ENCODE assay signal across 8 cellular contexts in the genomic region with DNA sequence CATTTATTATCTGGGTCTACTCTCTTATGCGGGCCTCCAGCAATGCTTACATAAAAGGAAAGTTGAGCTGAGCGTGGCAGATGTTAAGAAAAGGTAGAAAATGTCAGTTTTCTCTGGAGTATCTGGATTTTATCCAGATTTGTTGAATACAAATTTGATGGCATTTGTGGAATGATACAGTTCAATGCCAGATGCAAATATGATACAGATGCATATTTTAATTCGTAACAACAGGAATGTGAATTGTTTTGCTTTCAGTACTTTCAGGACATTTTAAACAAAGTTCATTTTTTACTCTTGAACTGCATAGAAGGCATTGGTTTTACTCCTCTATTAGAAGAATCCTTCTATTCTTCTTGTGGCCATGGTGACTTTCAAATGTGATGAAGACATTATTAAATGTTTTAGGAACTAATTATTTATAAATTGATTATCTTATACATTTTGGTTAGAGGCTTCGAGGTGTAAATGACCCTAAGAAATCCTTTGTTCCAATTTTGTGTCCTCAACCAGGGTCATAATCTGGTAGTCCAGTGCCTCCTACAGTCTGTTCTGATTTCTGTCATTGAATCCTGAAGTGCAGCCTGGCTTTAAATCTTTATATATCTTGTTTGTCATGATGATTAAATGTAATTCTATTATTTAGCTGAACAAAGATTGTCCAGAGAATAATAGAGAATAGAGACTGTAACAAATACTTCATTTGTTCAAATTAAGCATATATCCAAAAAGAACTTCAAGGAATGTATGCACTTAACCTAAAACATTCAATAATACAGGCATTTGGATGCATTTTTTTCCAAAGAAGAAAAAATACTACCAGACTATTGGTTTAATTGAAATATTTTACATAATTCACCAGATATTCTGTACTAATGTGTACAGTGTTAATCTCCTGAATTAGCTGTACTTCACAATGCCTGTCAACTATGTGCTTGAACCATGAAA.
A peak's percentile ranks its signal among the peaks of the same experiment; 100 is the strongest.
DNase-seq lines count a peak whose midpoint lies in the region; ATAC-seq and TF ChIP-seq lines count a peak whose summit lies in the region.

No MANE protein-coding gene starts in this region.

- H3K27me3 Mint-ChIP-seq in CD8-positive, alpha-beta T cell (ENCODE audit: low read depth): peaks cover 8% of the 10 kb centered on the region

- H3K36me3 ChIP-seq in ascending aorta (peaks cover 21 to 37% of the 10 kb centered on the region in 2 donors), kidney epithelial cell (ENCODE audit: control insufficient read depth, insufficient read depth, low read length) (peaks cover 6% of the 10 kb centered on the region)
- H3K36me3 ChIP-seq in CD8-positive, alpha-beta T cell (ENCODE audit: insufficient read depth, low read length): no peaks in the 10 kb centered on the region

- H3K36me3 Mint-ChIP-seq in CD8-positive, alpha-beta T cell: no peaks in the 10 kb centered on the region

- peak; percentile 47 to 76 (median 57) for TF ChIP-seq CTCF in ascending aorta (IDR thresholded peaks at IDR 0.05)
- peak; percentile 52 for TF ChIP-seq CTCF in kidney epithelial cell (IDR thresholded peaks at IDR 0.05; ENCODE audit: insufficient read depth, low read length, poor library complexity, severe bottlenecking)
- no peak for TF ChIP-seq CTCF in CD8-positive, alpha-beta T cell (IDR thresholded peaks at IDR 0.05)

- H3K27me3 ChIP-seq in ascending aorta (no peaks in the 10 kb centered on the region), kidney epithelial cell (ENCODE audit: control insufficient read depth, insufficient read depth, low read length) (no peaks in the 10 kb centered on the region)
- H3K27me3 ChIP-seq in CD8-positive, alpha-beta T cell (ENCODE audit: insufficient read depth, low read length): no peaks in the 10 kb centered on the region

- H3K27ac ChIP-seq in ascending aorta: peak overlapping the region; percentile 5 to 55
- no peak overlapping the region for H3K27ac ChIP-seq in CD8-positive, alpha-beta T cell (ENCODE audit: low read depth, low read length)

- H3K4me3 Mint-ChIP-seq in CD8-positive, alpha-beta T cell: no peak overlapping the region

- H3K4me3 ChIP-seq in ascending aorta (no peak overlapping the region), kidney epithelial cell (ENCODE audit: low read depth, low read length) (no peak overlapping the region)
- no peak overlapping the region for H3K4me3 ChIP-seq in CD8-positive, alpha-beta T cell (ENCODE audit: low read depth, low read length)

- H3K9me3 ChIP-seq in ascending aorta: no peaks in the 10 kb centered on the region
- no peaks in the 10 kb centered on the region for H3K9me3 ChIP-seq in CD8-positive, alpha-beta T cell (ENCODE audit: low read length)

- POLR2A ChIA-PET in CD8-positive, alpha-beta T cell (lab: Charles Lee): no interaction called here

- CTCF ChIA-PET in CD8-positive, alpha-beta T cell (lab: Charles Lee): interaction anchor here (0.7 to 1.9 kb wide), 2 partner anchors 8 to 9 kb away, joined by 3 to 4 read pairs; no protein-coding TSS in a partner anchor

- H3K4me1 ChIP-seq in ascending aorta: peaks cover 0 to 2% of the 10 kb centered on the region in 2 donors
- H3K4me1 ChIP-seq in CD8-positive, alpha-beta T cell (ENCODE audit: insufficient read depth, low read length): no peaks in the 10 kb centered on the region

- DNase-seq in Daoy (ENCODE audit: low read depth) (peak; percentile 5), ascending aorta (ENCODE audit: low spot score in 2 of 2) (no peak), kidney epithelial cell (ENCODE audit: low read depth) (no peak), SK-N-DZ (ENCODE audit: low spot score) (no peak)
- no peak for DNase-seq in CD8-positive, alpha-beta T cell

- H3K27ac Mint-ChIP-seq in CD8-positive, alpha-beta T cell: no peak overlapping the region

- intact Hi-C loops in ascending aorta (cut with DNase I): loop anchor here (2.0 to 5.0 kb wide), 3 partner anchors 290 to 590 kb away; a partner anchor contains a TSS
- intact Hi-C loops in CD8-positive, alpha-beta T cell (cut with DNase I, micrococcal nuclease): loop anchor here in 1 of 2 experiments (2.0 kb wide), 1 partner anchor 450 kb away; no protein-coding TSS in a partner anchor

- ATAC-seq in HG03342 (IDR thresholded peaks at IDR 0.05; ENCODE audit: unreplicated experiment): peak; percentile 57
- ATAC-seq in HG03354 (IDR thresholded peaks at IDR 0.05; ENCODE audit: poor library complexity, severe bottlenecking, unreplicated experiment): no peak
- no peak for ATAC-seq in CD8-positive, alpha-beta T cell
- no peak for ATAC-seq in GM21737 (IDR thresholded peaks at IDR 0.05; ENCODE audit: unreplicated experiment)

- H3K9me3 Mint-ChIP-seq in CD8-positive, alpha-beta T cell: no peaks in the 10 kb centered on the region

- H3K4me1 Mint-ChIP-seq in CD8-positive, alpha-beta T cell (ENCODE audit: low read depth): no peaks in the 10 kb centered on the region
